ENCODE assay signal across 17 cellular contexts in genomic region chr4:100177855-100178254, GRCh38. TPM values are rescaled to one million over a fixed set of nuclear protein-coding genes. Genes with fewer than 3 reads are reported as not detected.
"Had no signal": no experiment of that assay in that cellular context is flagged by ENCODE, and none has a peak within 500 bp of the region (broad histone marks: within the 10 kb centered on the region; RNA-seq: fewer than 3 reads in every experiment).

No MANE protein-coding gene starts in this region.

- H3K36me3 ChIP-seq: heart right ventricle, neutrophil, tibial nerve, upper lobe of right lung, vagina had no signal

- H3K9me3 ChIP-seq: heart right ventricle, neutrophil, testis, tibial nerve, upper lobe of right lung, vagina had no signal

- H3K4me3 ChIP-seq: heart right ventricle, smooth muscle cell, testis, tibial nerve, upper lobe of right lung, vagina had no signal

- ATAC-seq: heart right ventricle; left lobe of liver; naive thymus-derived CD8-positive, alpha-beta T cell; right cardiac atrium; upper lobe of right lung had no signal

- DNase-seq: erythroblast; heart right ventricle; hypothalamus; islet precursor cell; mammary epithelial cell; naive thymus-derived CD8-positive, alpha-beta T cell; posterior cingulate gyrus; right cardiac atrium; stimulated activated CD4-positive, alpha-beta T cell treated with anti-CD3 and anti-CD28 coated beads, Interleukin-2, amount 100 ng/mL, for 48 hours; testis; upper lobe of right lung had no signal

- H3K27me3 ChIP-seq: heart right ventricle, neutrophil, testis, tibial nerve, upper lobe of right lung, vagina had no signal

- H3K4me1 ChIP-seq: heart right ventricle, testis, tibial nerve, upper lobe of right lung, vagina had no signal

- H3K27ac ChIP-seq: heart right ventricle, neutrophil, testis, tibial nerve, upper lobe of right lung, vagina had no signal

RNA-seq across cellular contexts. Expression of gene DDIT4L, which starts 12.4 kb away (rescaled TPM):
- total RNA-seq: mammary epithelial cell; naive thymus-derived CD8-positive, alpha-beta T cell had no signal
- polyA plus RNA-seq: neural cell, smooth muscle cell had no signal
